Comparison of ENCODE assay signal across 8 cellular contexts in genomic region chr3:141401584-141402475, GRCh38. TPM values are rescaled to one million over a fixed set of nuclear protein-coding genes. Genes with fewer than 3 reads are reported as not detected.
DNase-seq lines count a peak whose midpoint lies in the region; ATAC-seq and TF ChIP-seq lines count a peak whose summit lies in the region.

No MANE protein-coding gene starts in this region.

- peaks cover 9% of the 10 kb centered on the region; the same call in 1 of the 2 replicates for H3K36me3 ChIP-seq in Caco-2 (ENCODE audit: control insufficient read depth, insufficient read depth, low read length)

- H3K4me3 Mint-ChIP-seq in Caco-2 (ENCODE audit: unreplicated experiment) = peak overlapping the region; percentile 67
- peak overlapping the region; percentile 82 for H3K4me3 Mint-ChIP-seq in activated B cell treated with CpG ODN at 0.5 μM for 24 hours
- H3K4me3 Mint-ChIP-seq in stimulated activated naive CD8-positive, alpha-beta T cell treated with anti-CD3 and anti-CD28 coated beads, Interleukin-15, amount 100 ng/mL, for 72 hours = peak overlapping the region; percentile 70 to 72

- peak in 1 of 2 experiments; percentile 67 for DNase-seq in Caco-2
- peak; percentile 69 for DNase-seq in activated B cell treated with CpG ODN at 0.5 μM for 24 hours
- peak; percentile 60 for DNase-seq in dermis blood vessel endothelial cell
- DNase-seq in medulla oblongata (ENCODE audit: extremely low spot score) = peak; percentile 64
- peak; percentile 60 to 62 for DNase-seq in stimulated activated naive CD8-positive, alpha-beta T cell treated with anti-CD3 and anti-CD28 coated beads, Interleukin-15, amount 100 ng/mL, for 72 hours
- no peak for DNase-seq in effector CD4-positive, alpha-beta T cell

- TSS peak; percentile 83 for BruUV-seq in Caco-2 (replicated peaks; lab: Mats Ljungman, UMichigan)

- H3K4me1 ChIP-seq in Caco-2 = peaks cover 29% of the 10 kb centered on the region

- H3K4me1 Mint-ChIP-seq in Caco-2 (ENCODE audit: low read depth, unreplicated experiment) (peaks cover 17% of the 10 kb centered on the region), activated B cell treated with CpG ODN at 0.5 μM for 24 hours (peaks cover 52% of the 10 kb centered on the region)
- peaks cover 41% of the 10 kb centered on the region for H3K4me1 Mint-ChIP-seq in stimulated activated naive CD8-positive, alpha-beta T cell treated with anti-CD3 and anti-CD28 coated beads, Interleukin-15, amount 100 ng/mL, for 72 hours

- H3K36me3 Mint-ChIP-seq in Caco-2 (ENCODE audit: insufficient read depth, unreplicated experiment) = peaks cover 22% of the 10 kb centered on the region
- peaks cover 35% of the 10 kb centered on the region for H3K36me3 Mint-ChIP-seq in activated B cell treated with CpG ODN at 0.5 μM for 24 hours (ENCODE audit: low read depth)

- intact Hi-C loops in Caco-2 (cut with micrococcal nuclease; ENCODE audit: unreplicated experiment) = loop anchor here (1.0 to 2.0 kb wide), 4 partner anchors 33 to 91 kb away; partner anchors contain the start of gene ZBTB38
- intact Hi-C loops in activated B cell treated with CpG ODN at 0.5 μM for 24 hours (cut with micrococcal nuclease) = loop anchor here (1.0 to 5.0 kb wide), 5 partner anchors 32 to 91 kb away; no protein-coding TSS in a partner anchor

- CTCF ChIA-PET in Caco-2 (lab: Charles Lee) (interaction anchor here (1.2 to 1.9 kb wide), 2 partner anchors 32 to 53 kb away, joined by 4 to 7 read pairs; no protein-coding TSS in a partner anchor), activated B cell treated with CpG ODN at 0.5 μM for 24 hours (lab: Charles Lee) (no interaction called here)

- H3K4me3 ChIP-seq in Caco-2 (ENCODE audit: low read depth, low read length) = peak overlapping the region; percentile 70

- no peak for TF ChIP-seq CTCF in Caco-2 (IDR thresholded peaks at IDR 0.05; ENCODE audit: insufficient read depth in 1 of 2, low read depth in 1 of 2, low read length in 1 of 2, severe bottlenecking in 1 of 2, unreplicated experiment in 1 of 2)
- no peak for TF ChIP-seq CTCF in activated B cell treated with CpG ODN at 0.5 μM for 24 hours (IDR thresholded peaks at IDR 0.05)

- ATAC-seq in GM19452 (IDR thresholded peaks at IDR 0.05; ENCODE audit: unreplicated experiment) = peak; percentile 71
- ATAC-seq in HG03520 (IDR thresholded peaks at IDR 0.05; ENCODE audit: unreplicated experiment) = peak; percentile 31
- peak; percentile 82 for ATAC-seq in activated B cell treated with CpG ODN at 0.5 μM for 24 hours (ENCODE audit: low read depth)
- peak; percentile 87 for ATAC-seq in stimulated activated naive CD8-positive, alpha-beta T cell treated with anti-CD3 and anti-CD28 coated beads, Interleukin-15, amount 100 ng/mL, for 72 hours

- no peaks in the 10 kb centered on the region for H3K9me3 ChIP-seq in Caco-2

- H3K9me3 Mint-ChIP-seq in Caco-2 (ENCODE audit: unreplicated experiment) (no peaks in the 10 kb centered on the region), activated B cell treated with CpG ODN at 0.5 μM for 24 hours (peaks cover 3% of the 10 kb centered on the region)
- H3K9me3 Mint-ChIP-seq in stimulated activated naive CD8-positive, alpha-beta T cell treated with anti-CD3 and anti-CD28 coated beads, Interleukin-15, amount 100 ng/mL, for 72 hours = peaks cover 7 to 8% of the 10 kb centered on the region in 2 donors

- H3K27me3 Mint-ChIP-seq in Caco-2 (ENCODE audit: insufficient read depth, unreplicated experiment) (no peaks in the 10 kb centered on the region), activated B cell treated with CpG ODN at 0.5 μM for 24 hours (no peaks in the 10 kb centered on the region)
- no peaks in the 10 kb centered on the region for H3K27me3 Mint-ChIP-seq in stimulated activated naive CD8-positive, alpha-beta T cell treated with anti-CD3 and anti-CD28 coated beads, Interleukin-15, amount 100 ng/mL, for 72 hours

- H3K27ac Mint-ChIP-seq in Caco-2 (ENCODE audit: unreplicated experiment) = no peak overlapping the region
- peak overlapping the region; percentile 92 for H3K27ac Mint-ChIP-seq in activated B cell treated with CpG ODN at 0.5 μM for 24 hours
- H3K27ac Mint-ChIP-seq in stimulated activated naive CD8-positive, alpha-beta T cell treated with anti-CD3 and anti-CD28 coated beads, Interleukin-15, amount 100 ng/mL, for 72 hours = peak overlapping the region; percentile 75 to 93

- H3K27me3 ChIP-seq in Caco-2 (replicated peaks; ENCODE audit: control insufficient read depth, insufficient read depth, low read length) = no peaks in the 10 kb centered on the region

- POLR2A ChIA-PET in Caco-2 (lab: Charles Lee) (interaction anchor here (0.6 to 0.7 kb wide), 3 partner anchors 35 to 1262 kb away, joined by 3 to 5 read pairs (median 3); no protein-coding TSS in a partner anchor), activated B cell treated with CpG ODN at 0.5 μM for 24 hours (lab: Charles Lee) (interaction anchor here (0.7 to 4.9 kb wide), 10 partner anchors 10 to 90 kb away, joined by 4 to 39 read pairs (median 9); no protein-coding TSS in a partner anchor)

RNA-seq across cellular contexts. Expression of gene ZBTB38, which starts 33.5 kb away (rescaled TPM):
- 72.7 and 74.1 TPM in 2 replicates for total RNA-seq in Caco-2 (2022)
- total RNA-seq in activated B cell treated with CpG ODN at 0.5 μM for 24 hours = 39.5 and 45.2 TPM in 2 replicates
- 92.4 and 113 TPM in 2 replicates for total RNA-seq in dermis blood vessel endothelial cell

Comparison
In these comparisons a context has a peak if more than half of its experiments do, and no peak if none do; other contexts are left out.
1. ATAC-seq: peak in every context shown above with its lines; median percentile 87 in stimulated activated naive CD8-positive, alpha-beta T cell treated with anti-CD3 and anti-CD28 coated beads, Interleukin-15, amount 100 ng/mL, for 72 hours; 82 in activated B cell treated with CpG ODN at 0.5 μM for 24 hours; 71 in GM19452; 31 in HG03520.